ENCODE assay signal across 1 cellular context in genomic region chr6:100488231-100488630, GRCh38.
TF ChIP-seq lines count a peak whose summit lies in the region.

No MANE protein-coding gene starts in this region.

TF ChIP-seq in SK-N-SH treated with all-trans-retinoic acid at 6 μM for 48 hours, 23 proteins besides CTCF, POLR2A, EP300 and RAD21 (continued from another document):
- no peak for TF ChIP-seq TSHZ2 (CRISPR knock-in tag; IDR thresholded peaks at IDR 0.05)
- no peak for TF ChIP-seq ESRRG (CRISPR knock-in tag; IDR thresholded peaks at IDR 0.05)
- TF ChIP-seq RARB (CRISPR knock-in tag; IDR thresholded peaks at IDR 0.05), result no peak
- no peak for TF ChIP-seq ZC3H10 (CRISPR knock-in tag; IDR thresholded peaks at IDR 0.05)
- TF ChIP-seq ZFP3 (CRISPR knock-in tag; IDR thresholded peaks at IDR 0.05), result no peak
- no peak for TF ChIP-seq CREB5 (CRISPR knock-in tag; IDR thresholded peaks at IDR 0.05; ENCODE audit: low read depth)
- TF ChIP-seq BACH2 (CRISPR knock-in tag; IDR thresholded peaks at IDR 0.05; ENCODE audit: borderline replicate concordance), result no peak
- no peak for TF ChIP-seq ZNF8 (CRISPR knock-in tag; IDR thresholded peaks at IDR 0.05)
- no peak for TF ChIP-seq ZNF70 (CRISPR knock-in tag; IDR thresholded peaks at IDR 0.05)
- no peak for TF ChIP-seq OSR1 (CRISPR knock-in tag; IDR thresholded peaks at IDR 0.05)
- no peak for TF ChIP-seq TCF4 (CRISPR knock-in tag; IDR thresholded peaks at IDR 0.05; ENCODE audit: borderline replicate concordance)
